ENCODE assay signal across 8 cellular contexts in the genomic region with DNA sequence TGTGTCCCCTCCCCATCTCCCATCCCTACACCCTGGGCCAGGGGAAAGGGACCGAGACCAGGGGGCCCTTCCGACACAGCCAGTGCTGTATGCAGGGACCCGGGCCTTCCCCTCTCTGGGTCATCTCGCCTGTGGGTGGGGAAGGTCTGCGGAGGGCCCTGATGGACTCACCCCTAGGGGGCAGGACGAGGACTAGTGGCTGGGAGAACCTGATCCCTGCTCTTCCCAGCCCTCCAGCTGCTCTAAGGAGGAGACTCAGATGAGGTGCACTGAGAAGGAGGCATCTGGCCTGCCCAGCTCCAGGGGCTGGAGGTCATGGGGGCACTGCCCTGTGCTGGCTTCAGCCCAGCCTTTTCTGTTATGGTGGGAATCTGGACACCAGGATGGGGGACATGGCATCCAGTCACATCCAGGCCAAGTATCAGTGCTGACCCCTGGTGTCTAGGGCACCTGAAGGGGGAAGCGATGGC. TPM values are rescaled to one million over a fixed set of nuclear protein-coding genes. Genes with fewer than 3 reads are reported as not detected.
A peak's percentile ranks its signal among the peaks of the same experiment; 100 is the strongest.
DNase-seq lines count a peak whose midpoint lies in the region; ATAC-seq, FAIRE-seq and TF ChIP-seq lines count a peak whose summit lies in the region.

No MANE protein-coding gene starts in this region.

- H2BK5ac ChIP-seq in H1 (ENCODE audit: low read depth, low read length), result peak overlapping the region; percentile 15; the same call in 1 of the 2 replicates

- H3K9me3 ChIP-seq in H1 (ENCODE audit: insufficient read depth in 2 of 2, low read depth in 1 of 2, low read length in 1 of 2) (no peaks in the 10 kb centered on the region), mucosa of descending colon (no peaks in the 10 kb centered on the region)

- H3K4ac ChIP-seq in H1 (replicated peaks; ENCODE audit: insufficient read length, low read depth, low read length), result no peak overlapping the region

- peaks cover 4 to 7% of the 10 kb centered on the region in 2 experiments for H4K20me1 ChIP-seq in H1 (replicated peaks in 1 of 2; ENCODE audit: control insufficient read depth in 1 of 2, insufficient read depth in 2 of 2, low read length in 2 of 2)

- H3K23me2 ChIP-seq in H1 (ENCODE audit: low read depth, low read length), result peaks cover 9% of the 10 kb centered on the region; the same call in 1 of the 2 replicates

- H3K4me2 ChIP-seq in H1 (ENCODE audit: insufficient read depth in 1 of 2, low read depth in 2 of 2, low read length in 2 of 2), result peak overlapping the region; percentile 49 to 86

- H3K79me1 ChIP-seq in H1 (ENCODE audit: low read depth, low read length), result peaks cover 8% of the 10 kb centered on the region

- 0 out of 2 replicates have a peak overlapping the region, but pooled peaks have one; percentile 18 for H2BK15ac ChIP-seq in H1 (ENCODE audit: low read length)

- TF ChIP-seq RAD21 in Ishikawa (IDR thresholded peaks at IDR 0.05; ENCODE audit: low read depth) (peak; percentile 12; the same call in 1 of the 2 replicates), H1 (IDR thresholded peaks at IDR 0.05 in 1 of 2, conservative IDR thresholded peaks at IDR 0.05 in 1 of 2; ENCODE audit: low read depth in 2 of 2, low read length in 2 of 2) (peak; percentile 26 to 45; a peak in 3 of 4 replicates)

- POLR2A ChIA-PET in H1 (lab: Charles Lee; ENCODE audit: partially characterized antibody), result interaction anchor here (0.7 to 1.3 kb wide), 13 partner anchors 8 to 282 kb away, joined by 3 to 11 read pairs (median 3); a partner anchor contains a TSS

- peak; percentile 57 to 78 (median 78) for TF ChIP-seq CTCF in H1 (IDR thresholded peaks at IDR 0.05; ENCODE audit: control extremely low read depth in 1 of 3, insufficient read depth in 1 of 3, low read depth in 1 of 3, low read length in 3 of 3)
- no peak for TF ChIP-seq CTCF in mucosa of descending colon (IDR thresholded peaks at IDR 0.05)

- H3K4me1 ChIP-seq in H1 (replicated peaks in 1 of 4; ENCODE audit: control insufficient read depth in 3 of 4, insufficient read depth in 4 of 4, low read length in 3 of 4) (peaks cover 0 to 24% (median 19%) of the 10 kb centered on the region in 4 experiments; a peak in 6 of 7 replicates), mucosa of descending colon (ENCODE audit: low read depth) (no peaks in the 10 kb centered on the region)

- H2AK5ac ChIP-seq in H1 (ENCODE audit: low read depth, low read length), result no peak overlapping the region

- CTCF ChIA-PET in H1 (lab: Charles Lee; ENCODE audit: partially characterized antibody), result interaction anchor here (0.6 to 3.7 kb wide), 22 partner anchors 8 to 166 kb away, joined by 3 to 18 read pairs (median 4); a partner anchor contains a TSS

- H3K27me3 ChIP-seq in H1 (replicated peaks in 1 of 4; ENCODE audit: control insufficient read depth in 3 of 4, extremely low read depth in 1 of 4, insufficient read depth in 3 of 4, low read length in 3 of 4), result no peaks in the 10 kb centered on the region

- H2AFZ ChIP-seq in H1 (ENCODE audit: low read length), result no peak overlapping the region

- WGBS in H1 (ENCODE audit: extremely low coverage in 1 of 2, insufficient coverage in 1 of 2, insufficient read length in 1 of 2, insufficient replicate concordance in 2 of 2, low coverage in 1 of 2, low lambda C conversion rate in 2 of 2, missing lambda C conversion rate in 1 of 2), 2 experiments, result 26% methylated on average over 6 of the region's 7 CpGs; no CpG with 5 or more reads in 1 of the 2 experiments

- peak overlapping the region in 2 of 4 experiments; percentile 13 to 22; a peak in 3 of 7 replicates for H3K9ac ChIP-seq in H1 (replicated peaks in 1 of 4; ENCODE audit: extremely low read depth in 1 of 4, low read depth in 3 of 4, low read length in 3 of 4)

- peaks cover 0 to 9% of the 10 kb centered on the region in 2 experiments; a peak in 1 of 4 replicates for H3K79me2 ChIP-seq in H1 (ENCODE audit: control insufficient read depth in 1 of 2, insufficient read depth in 2 of 2, low read length in 2 of 2)

- H2BK20ac ChIP-seq in H1 (ENCODE audit: low read length), result no peak overlapping the region

- no peak overlapping the region for H3K23ac ChIP-seq in H1 (ENCODE audit: insufficient read length)

- H2BK120ac ChIP-seq in H1 (replicated peaks; ENCODE audit: low read depth, low read length), result no peak overlapping the region

- no peaks in the 10 kb centered on the region; a peak in 1 of 8 replicates for H3K36me3 ChIP-seq in H1 (ENCODE audit: control insufficient read depth in 2 of 4, insufficient read depth in 4 of 4, low read length in 3 of 4)
- no peaks in the 10 kb centered on the region for H3K36me3 ChIP-seq in mucosa of descending colon (ENCODE audit: low read depth)

- no peak for TF ChIP-seq POLR2A in H1 (IDR thresholded peaks at IDR 0.05; ENCODE audit: control extremely low read depth in 1 of 2, low read depth in 2 of 2, low read length in 2 of 2)

- ATAC-seq in mucosa of descending colon (peak; percentile 39), HG02642 (IDR thresholded peaks at IDR 0.05; ENCODE audit: poor library complexity, unreplicated experiment) (no peak), HG03175 (IDR thresholded peaks at IDR 0.05; ENCODE audit: unreplicated experiment) (no peak)

- H4K5ac ChIP-seq in H1 (ENCODE audit: insufficient read length, low read depth, low read length), result no peak overlapping the region

- H2BK12ac ChIP-seq in H1 (ENCODE audit: low read depth, low read length), result peak overlapping the region; percentile 77; the same call in 1 of the 2 replicates

- DNase-seq in AG08395 (ENCODE audit: low spot score) (peak; percentile 71), H1 (ENCODE audit: low read depth in 1 of 2, low spot score in 2 of 2) (peak in 1 of 2 experiments; percentile 84), mucosa of descending colon (peak in 1 of 3 donors; percentile 29), substantia nigra (lab: John Stamatoyannopoulos, UW) (no peak), AML-193 (lab: John Stamatoyannopoulos, UW) (no peak)

- H3K56ac ChIP-seq in H1 (replicated peaks; ENCODE audit: insufficient read length, low read depth, low read length), result no peak overlapping the region

- H4K91ac ChIP-seq in H1 (replicated peaks; ENCODE audit: insufficient read length, low read length), result no peak overlapping the region

- H3K4me3 ChIP-seq in H1 (ENCODE audit: extremely low read depth in 1 of 4, insufficient read depth in 2 of 4, low read depth in 3 of 4, low read length in 4 of 4) (peak overlapping the region; percentile 50 to 88 (median 58)), mucosa of descending colon (no peak overlapping the region)

- H3K27ac ChIP-seq in H1 (ENCODE audit: low read depth, low read length) (no peak overlapping the region), substantia nigra (ENCODE audit: low read depth, low read length, poor library complexity, severe bottlenecking) (no peak overlapping the region)

- FAIRE-seq in H1 (lab: Jason Lieb, UNC), result no peak

- peak overlapping the region; percentile 16; the same call in 1 of the 2 replicates for H3K18ac ChIP-seq in H1 (ENCODE audit: extremely low read depth, low read length)

- intact Hi-C loops in mucosa of descending colon (cut with DNase I, micrococcal nuclease), result loop anchor here in 1 of 2 donors (10.0 kb wide), 1 partner anchor 77 kb away; no protein-coding TSS in a partner anchor

- no peak for TF ChIP-seq EP300 in Ishikawa (IDR thresholded peaks at IDR 0.05; ENCODE audit: borderline replicate concordance)
- TF ChIP-seq EP300 in H1 (IDR thresholded peaks at IDR 0.05; ENCODE audit: borderline replicate concordance in 1 of 2, low read depth in 2 of 2, low read length in 2 of 2), result no peak

- H4K8ac ChIP-seq in H1 (ENCODE audit: extremely low read depth, insufficient read depth, low read length), result no peak overlapping the region; the same call in 1 of the 2 replicates

- H3K14ac ChIP-seq in H1 (ENCODE audit: insufficient read length), result no peak overlapping the region

TF ChIP-seq in Ishikawa, 13 proteins besides CTCF, POLR2A, EP300 and RAD21 (continues in another document):
- TF ChIP-seq NFIC (IDR thresholded peaks at IDR 0.05), result no peak
- no peak for TF ChIP-seq TCF12 (IDR thresholded peaks at IDR 0.05; ENCODE audit: low read depth)
- TF ChIP-seq EGR1 (IDR thresholded peaks at IDR 0.05), result 0 out of 2 replicates have a peak, but pooled peaks have one; percentile 22

TF ChIP-seq in H1, 55 proteins besides CTCF, POLR2A, EP300 and RAD21:
- TF ChIP-seq SIN3A (conservative IDR thresholded peaks at IDR 0.05 in 1 of 2, IDR thresholded peaks at IDR 0.05 in 1 of 2; ENCODE audit: low read depth in 1 of 2, low read length in 2 of 2), result 0 out of 4 replicates have a peak, but pooled peaks have one; percentile 15 to 45
- TF ChIP-seq MAFK (IDR thresholded peaks at IDR 0.05; ENCODE audit: low read depth, low read length), result no peak
- TF ChIP-seq TAF1 (IDR thresholded peaks at IDR 0.05; ENCODE audit: low read depth, low read length), result 0 out of 2 replicates have a peak, but pooled peaks have one; percentile 28
- TF ChIP-seq KDM1A (IDR thresholded peaks at IDR 0.05; ENCODE audit: borderline replicate concordance, low read length), result no peak

RNA-seq across cellular contexts. Expression of a gene that starts 0.7 kb away (rescaled TPM):
- total RNA-seq in H1 (2021; fragmentation: NEBNext Ultra II Directional; extraction: Animal tissue kit (Norgen Biotek cat#: 25700)), result 193 TPM in 2 replicates
- polyA plus RNA-seq in H1 (2011; rRNA removed), result 26.8 and 33.6 TPM in 2 replicates
- polyA plus RNA-seq in H1 (2011; cell fraction: cytosol; rRNA removed), result 26.1 TPM
- 27.8 TPM for polyA plus RNA-seq in H1 (2011; cell fraction: nucleus; rRNA removed)
- 116 to 146 TPM (median 142 TPM) in 4 replicates for polyA plus RNA-seq in H1 (2012, experiment 1 of 2)
- 93.0 TPM for polyA plus RNA-seq in H1 (2012, experiment 2 of 2)
- 124 TPM for polyA plus RNA-seq in H1 (2013, experiment 1 of 2)
- polyA plus RNA-seq in H1 (2013, experiment 2 of 2), result 130 TPM
- polyA minus RNA-seq in H1 (2011; rRNA and poly(A)+ RNA removed), result 14.4 and 18.9 TPM in 2 replicates
- 50.8 TPM for polyA minus RNA-seq in H1 (2011; cell fraction: cytosol; rRNA and poly(A)+ RNA removed)
- 14.0 TPM for polyA minus RNA-seq in H1 (2011; cell fraction: nucleus; rRNA and poly(A)+ RNA removed)
- total RNA-seq in mucosa of descending colon, result 1,000 to 10,000 TPM in 1 of 3 donors, 100 to 1,000 TPM in 1, 10 to 100 TPM in 1; 74.3 to 3,203 (median 259) TPM

RNA-seq across cellular contexts. Expression of a gene that starts 31.3 kb away (rescaled TPM):
- 76.7 and 77.7 TPM in 2 replicates for total RNA-seq in H1 (2021; fragmentation: NEBNext Ultra II Directional; extraction: Animal tissue kit (Norgen Biotek cat#: 25700))
- 49.7 and 74.5 TPM in 2 replicates for polyA plus RNA-seq in H1 (2011; rRNA removed)
- polyA plus RNA-seq in H1 (2011; cell fraction: cytosol; rRNA removed), result 47.5 TPM
- polyA plus RNA-seq in H1 (2011; cell fraction: nucleus; rRNA removed), result 57.4 TPM
- 32.6 to 40.3 TPM (median 35.4 TPM) in 4 replicates for polyA plus RNA-seq in H1 (2012, experiment 1 of 2)
- polyA plus RNA-seq in H1 (2012, experiment 2 of 2), result 37.6 TPM
- polyA plus RNA-seq in H1 (2013, experiment 1 of 2), result 52.6 TPM
- 60.1 TPM for polyA plus RNA-seq in H1 (2013, experiment 2 of 2)
- 42.7 and 55.0 TPM in 2 replicates for polyA minus RNA-seq in H1 (2011; rRNA and poly(A)+ RNA removed)
- 37.8 TPM for polyA minus RNA-seq in H1 (2011; cell fraction: cytosol; rRNA and poly(A)+ RNA removed)
- polyA minus RNA-seq in H1 (2011; cell fraction: nucleus; rRNA and poly(A)+ RNA removed), result 20.0 TPM
- total RNA-seq in mucosa of descending colon, result 10 to 100 TPM in 1 of 3 donors, 1 to 10 TPM in 2; 4.2 to 13.3 (median 6.5) TPM
